In the genomic region with DNA sequence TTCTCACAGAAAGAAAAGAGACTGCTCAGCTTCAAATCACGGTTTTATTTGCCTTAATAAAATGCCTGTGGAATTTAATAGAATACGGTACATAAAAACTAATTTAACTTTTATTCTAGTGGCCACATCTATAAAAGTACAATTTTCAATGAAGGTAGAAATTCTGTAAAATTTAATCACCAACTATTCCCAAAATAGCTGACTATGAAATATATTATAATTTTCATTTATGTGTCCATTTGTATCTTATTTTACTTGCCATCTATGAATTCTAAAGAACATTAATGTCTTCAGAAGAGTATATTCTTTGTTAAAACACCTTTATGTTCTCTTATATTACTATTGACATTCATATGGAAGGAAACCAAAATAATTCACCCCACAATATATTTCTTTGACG, we compare ENCODE assay signal across 1 cellular context.
TF ChIP-seq lines count a peak whose summit lies in the region.

No MANE protein-coding gene starts in this region.

TF ChIP-seq in K562, 482 proteins besides CTCF, POLR2A, EP300 and RAD21 (continued from another document):
- TF ChIP-seq STAT6 (CRISPR knock-in tag; IDR thresholded peaks at IDR 0.05) = no peak
- TF ChIP-seq, protein P1, sequence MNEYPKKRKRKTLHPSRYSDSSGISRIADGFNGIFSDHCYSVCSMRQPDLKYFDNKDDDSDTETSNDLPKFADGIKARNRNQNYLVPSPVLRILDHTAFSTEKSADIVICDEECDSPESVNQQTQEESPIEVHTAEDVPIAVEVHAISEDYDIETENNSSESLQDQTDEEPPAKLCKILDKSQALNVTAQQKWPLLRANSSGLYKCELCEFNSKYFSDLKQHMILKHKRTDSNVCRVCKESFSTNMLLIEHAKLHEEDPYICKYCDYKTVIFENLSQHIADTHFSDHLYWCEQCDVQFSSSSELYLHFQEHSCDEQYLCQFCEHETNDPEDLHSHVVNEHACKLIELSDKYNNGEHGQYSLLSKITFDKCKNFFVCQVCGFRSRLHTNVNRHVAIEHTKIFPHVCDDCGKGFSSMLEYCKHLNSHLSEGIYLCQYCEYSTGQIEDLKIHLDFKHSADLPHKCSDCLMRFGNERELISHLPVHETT (CRISPR knock-in tag; conservative IDR thresholded peaks at IDR 0.05 in 1 of 2, IDR thresholded peaks at IDR 0.05 in 1 of 2) = no peak
- TF ChIP-seq ZNF316 (IDR thresholded peaks at IDR 0.05) = peak; percentile 47; the same call in 1 of the 2 replicates
